Comparison of ENCODE assay signal across 8 cellular contexts in genomic region chr4:95548738-95549245, GRCh38. TPM values are rescaled to one million over a fixed set of nuclear protein-coding genes. Genes with fewer than 3 reads are reported as not detected.
DNase-seq lines count a peak whose midpoint lies in the region; FAIRE-seq and TF ChIP-seq lines count a peak whose summit lies in the region.

Gene UNC5C, minus strand, starts transcription at chr4:95548973.

- peaks cover 38% of the 10 kb centered on the region for H3K4me1 Mint-ChIP-seq in CD14-positive monocyte

- peaks cover 48 to 54% (median 53%) of the 10 kb centered on the region in 3 donors for H3K27me3 Mint-ChIP-seq in CD14-positive monocyte (ENCODE audit: low read depth in 3 of 3)

- H3K27ac Mint-ChIP-seq in CD14-positive monocyte, result no peak within 1 kb of the TSS

- peak within 1 kb of the TSS; percentile 20 for H2AK5ac ChIP-seq in trophoblast cell (ENCODE audit: low read length)

- H3K36me3 Mint-ChIP-seq in CD14-positive monocyte, result peaks cover 0 to 2% of the 10 kb centered on the region in 2 donors

- H2AFZ ChIP-seq in trophoblast cell (ENCODE audit: insufficient read depth, low read length, poor library complexity), result peak within 1 kb of the TSS; percentile 33

- peaks cover 28% of the 10 kb centered on the region for H3K79me2 ChIP-seq in trophoblast cell (ENCODE audit: control insufficient read depth, insufficient read depth, low read length, poor library complexity)

- peak within 1 kb of the TSS; percentile 51 for H4K8ac ChIP-seq in trophoblast cell (ENCODE audit: low read depth, low read length)

- H3K4me2 ChIP-seq in trophoblast cell (ENCODE audit: low read length), result peak within 1 kb of the TSS; percentile 83

- H3K9me3 Mint-ChIP-seq in CD14-positive monocyte, result peaks cover 0 to 11% (median 0%) of the 10 kb centered on the region in 7 donors

- peak within 1 kb of the TSS; percentile 92 for H3K4ac ChIP-seq in trophoblast cell (ENCODE audit: low read depth, low read length)

- H3K79me1 ChIP-seq in trophoblast cell (ENCODE audit: low read length), result peaks cover 31% of the 10 kb centered on the region

- H3K14ac ChIP-seq in trophoblast cell (ENCODE audit: low read length), result peak within 1 kb of the TSS; percentile 93

- H2BK5ac ChIP-seq in trophoblast cell (ENCODE audit: low read depth, low read length, poor library complexity), result peak within 1 kb of the TSS; percentile 87

- peak within 1 kb of the TSS; percentile 73 for H2BK120ac ChIP-seq in trophoblast cell (ENCODE audit: insufficient read depth, low read length, poor library complexity)

- H4K12ac ChIP-seq in trophoblast cell (ENCODE audit: low read depth, low read length), result peak within 1 kb of the TSS; percentile 50

- DNase-seq in CD14-positive monocyte (ENCODE audit: low spot score) (peak; percentile 43), HTR-8/SVneo (ENCODE audit: insufficient read length, low spot score) (peak; percentile 19), hepatic stellate cell (ENCODE audit: low spot score) (peak; percentile 82), trophoblast cell (peak in 1 of 2 donors; percentile 10), NCI-H187 (lab: John Stamatoyannopoulos, UW) (no peak), NCI-H1048 (lab: John Stamatoyannopoulos, UW) (no peak), epidermal melanocyte (ENCODE audit: insufficient read length, low spot score) (no peak)

- H3K4me1 ChIP-seq in trophoblast cell (ENCODE audit: control insufficient read depth in 1 of 2, insufficient read depth in 2 of 2, low read length in 2 of 2), result peaks cover 2 to 4% of the 10 kb centered on the region in 2 experiments

- no peak within 1 kb of the TSS for H3K23ac ChIP-seq in trophoblast cell (ENCODE audit: low read length)

- H3K4me3 ChIP-seq in trophoblast cell (ENCODE audit: low read depth, low read length), result peak within 1 kb of the TSS; percentile 91

- peak within 1 kb of the TSS; percentile 86 to 92 for H3K4me3 Mint-ChIP-seq in CD14-positive monocyte

- H3K27ac ChIP-seq in angular gyrus (ENCODE audit: low read depth, low read length) (peak within 1 kb of the TSS; percentile 91), trophoblast cell (ENCODE audit: low read depth, low read length) (peak within 1 kb of the TSS; percentile 77)

- H2BK12ac ChIP-seq in trophoblast cell (ENCODE audit: low read length), result peak within 1 kb of the TSS; percentile 80

- H3K9ac ChIP-seq in trophoblast cell (ENCODE audit: low read length), result peak within 1 kb of the TSS; percentile 87

- intact Hi-C loops in CD14-positive monocyte (cut with micrococcal nuclease), result no loop called here

- H3K27me3 ChIP-seq in trophoblast cell (ENCODE audit: insufficient read depth, low read length), result no peaks in the 10 kb centered on the region

- H4K91ac ChIP-seq in trophoblast cell (ENCODE audit: low read depth, low read length), result peak within 1 kb of the TSS; percentile 59

- WGBS in trophoblast cell (ENCODE audit: extremely low coverage, insufficient coverage, insufficient read length), result no CpG with 5 or more reads among the region's 37 CpGs

- peak within 1 kb of the TSS; percentile 77 for H3K18ac ChIP-seq in trophoblast cell (ENCODE audit: low read length)

- H3K36me3 ChIP-seq in trophoblast cell (ENCODE audit: control insufficient read depth in 1 of 2, insufficient read depth in 2 of 2, low read length in 2 of 2), result no peaks in the 10 kb centered on the region

- no peak for FAIRE-seq in HTR-8/SVneo (lab: Jason Lieb, UNC)

- H3K9me3 ChIP-seq in trophoblast cell (ENCODE audit: insufficient read depth, low read depth, low read length), result no peaks in the 10 kb centered on the region

- TF ChIP-seq CTCF in CD14-positive monocyte (IDR thresholded peaks at IDR 0.05), result no peak

RNA-seq across cellular contexts. Expression of gene UNC5C, which starts in this region (rescaled TPM):
- not detected for polyA plus RNA-seq in CD14-positive monocyte
- 42.6 and 46.5 TPM in 2 replicates for polyA plus RNA-seq in trophoblast cell (2013)

Comparison
In these comparisons a context has a peak if more than half of its experiments do, and no peak if none do; other contexts are left out.
1. Peak in DNase-seq in CD14-positive monocyte; RNA of the gene not detected or under 1 TPM.
2. DNase-seq: peak in HTR-8/SVneo (single experiment) and hepatic stellate cell (single experiment); none in NCI-H187 (0 of 2), NCI-H1048 (single experiment) and epidermal melanocyte (single experiment).